Comparison of ENCODE assay signal across 21 cellular contexts in the genomic region with DNA sequence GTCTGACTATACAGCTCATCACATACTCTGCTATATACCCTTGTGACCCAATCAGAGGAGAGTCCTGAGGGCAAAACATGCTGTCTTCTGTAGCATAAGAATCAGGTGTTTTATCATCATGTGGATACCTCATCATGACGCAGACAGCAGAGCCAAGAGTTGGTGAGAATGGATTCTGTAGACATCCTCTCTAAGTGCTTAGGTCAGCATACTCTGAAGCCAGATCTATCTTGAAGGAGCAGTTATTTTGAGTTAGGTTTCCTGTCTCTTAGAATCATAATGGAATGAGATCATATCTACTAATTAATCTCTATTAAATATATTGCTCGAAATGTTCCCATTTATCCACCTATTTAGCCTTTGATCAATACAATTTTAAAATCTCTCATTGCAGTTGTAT.
"Had no signal": no experiment of that assay in that cellular context is flagged by ENCODE, and none has a peak within 500 bp of the region (broad histone marks: within the 10 kb centered on the region; RNA-seq: fewer than 3 reads in every experiment).

No MANE protein-coding gene starts in this region.

- H3K27ac ChIP-seq: left ventricle myocardium inferior, ovary, prostate gland, sigmoid colon, spleen, tibial nerve, uterus had no signal

- DNase-seq: islet precursor cell; left ventricle myocardium inferior; midbrain; mucosa of descending colon; naive thymus-derived CD4-positive, alpha-beta T cell; ovary; retina; right cardiac atrium; sigmoid colon; small intestine; spleen; stimulated activated CD4-positive, alpha-beta T cell treated with anti-CD3 and anti-CD28 coated beads, Interleukin-4, amount 100 ng/mL, for 24 hours; stimulated activated naive CD4-positive, alpha-beta T cell treated with Interleukin-2 at 50 U/mL for 16 hours; stimulated activated naive CD8-positive, alpha-beta T cell treated with anti-CD3 and anti-CD28 coated beads, Interleukin-15, amount 100 ng/mL, for 72 hours; substantia nigra; uterus had no signal

- ATAC-seq: mucosa of descending colon; naive thymus-derived CD4-positive, alpha-beta T cell; natural killer cell treated with Interleukin-12 subunit alpha and Interleukin-12 subunit beta and Interleukin-15 and Interleukin-18, amount 100 ng/mL, for 72 hours; right cardiac atrium; stimulated activated memory B cell treated with anti-CD40 and anti-IgM and Interleukin-4, amounts not matched to agents 10 μg/mL and 1 μg/mL and 100 μg/mL, for 72 hours; stimulated activated naive CD8-positive, alpha-beta T cell treated with anti-CD3 and anti-CD28 coated beads, Interleukin-15, amount 100 ng/mL, for 72 hours had no signal

- FAIRE-seq: small intestine had no signal

- H3K9me3 ChIP-seq: left ventricle myocardium inferior, mucosa of descending colon, ovary, prostate gland, sigmoid colon, tibial nerve, uterus had no signal

- H3K27me3 ChIP-seq: ovary, sigmoid colon, tibial nerve, uterus had no signal

- H3K4me3 ChIP-seq: left ventricle myocardium inferior, lung, mucosa of descending colon, ovary, prostate gland, sigmoid colon, spleen, tibial nerve, uterus had no signal

- H3K4me1 ChIP-seq: left ventricle myocardium inferior, prostate gland, sigmoid colon, spleen, tibial nerve, uterus had no signal
